Comparison of ENCODE assay signal across 38 cellular contexts in genomic region chr5:86951761-86952160, GRCh38.
"Had no signal": no experiment of that assay in that cellular context is flagged by ENCODE, and none has a peak within 500 bp of the region (broad histone marks: within the 10 kb centered on the region; RNA-seq: fewer than 3 reads in every experiment).

No MANE protein-coding gene starts in this region.

- H3K4me3 ChIP-seq: adrenal gland, body of pancreas, breast epithelium had no signal

- H3K27ac ChIP-seq: adrenal gland, body of pancreas, brain microvascular endothelial cell, breast epithelium, VCaP had no signal

- ATAC-seq: activated CD8-positive, alpha-beta T cell treated with anti-CD3 and anti-CD28 coated beads for 36 hours; activated naive CD4-positive, alpha-beta T cell treated with anti-CD3 and anti-CD28 coated beads, Interleukin-2, amount 50 U/mL, for 72 hours; activated T-cell treated with anti-CD3 and anti-CD28 coated beads, Interleukin-2, amount 50 U/mL, for 4 hours; activated T-cell treated with anti-CD3 and anti-CD28 coated beads, Interleukin-2, amount 50 U/mL, for 72 hours; activated T-helper 17 cell treated with anti-CD3 and anti-CD28 coated beads, Interleukin-2, amount 50 U/mL, for 72 hours; body of pancreas had no signal

- H3K36me3 ChIP-seq: adrenal gland, brain microvascular endothelial cell, breast epithelium had no signal

- H3K4me1 ChIP-seq: adrenal gland, body of pancreas, breast epithelium had no signal

- H3K27me3 Mint-ChIP-seq: activated B cell treated with CpG ODN at 0.5 μM for 24 hours had no signal

- H3K27ac Mint-ChIP-seq: activated B cell treated with CpG ODN at 0.5 μM for 24 hours; activated CD4-positive, alpha-beta memory T cell treated with anti-CD3 and anti-CD28 coated beads for 36 hours; activated CD4-positive, alpha-beta T cell treated with anti-CD3 and anti-CD28 coated beads, Interleukin-2, amount 10 ng/mL, durations not matched to agents 24 days and 14 days; activated CD8-positive, alpha-beta T cell treated with anti-CD3 and anti-CD28 coated beads for 36 hours; activated naive CD4-positive, alpha-beta T cell treated with anti-CD3 and anti-CD28 coated beads for 36 hours; activated naive CD4-positive, alpha-beta T cell treated with anti-CD3 and anti-CD28 coated beads, Interleukin-2, amount 50 U/mL, for 72 hours; activated naive CD8-positive, alpha-beta T cell treated with anti-CD3 and anti-CD28 coated beads for 36 hours; activated T-cell treated with anti-CD3 and anti-CD28 coated beads, Interleukin-2, amount 50 U/mL, for 72 hours; activated T-helper 1 cell treated with anti-CD3 and anti-CD28 coated beads, Interleukin-12 subunit alpha, Interleukin-12 subunit beta, Interleukin-2, Interleukin-4 antibody, amounts not matched to agents 30 ng/mL and 10 ng/mL and 1 ng/mL, durations not matched to agents 14 hours and 24 hours and 36 hours; activated T-helper 17 cell treated with anti-CD3 and anti-CD28 coated beads, Interleukin-2, amount 50 U/mL, for 72 hours; T-helper 1 cell treated with Interleukin-12 subunit alpha and Interleukin-12 subunit beta and Interleukin-4 antibody, amounts not matched to agents 30 μg/mL and 1 μg/mL, for 36 hours; T-helper 2 cell treated with Interferon-gamma antibody and Interleukin-4, amounts not matched to agents 5 μg/mL and 100 μg/mL, for 36 hours had no signal

- FAIRE-seq: astrocyte, TTC549 had no signal

- H3K4me1 Mint-ChIP-seq: activated B cell treated with CpG ODN at 0.5 μM for 24 hours; activated CD4-positive, alpha-beta T cell treated with anti-CD3 and anti-CD28 coated beads, Interleukin-2, amount 10 ng/mL, durations not matched to agents 24 days and 14 days; activated naive CD8-positive, alpha-beta T cell treated with anti-CD3 and anti-CD28 coated beads for 36 hours; activated T-helper 17 cell treated with anti-CD3 and anti-CD28 coated beads, Interleukin-2, amount 50 U/mL, for 72 hours; central memory CD8-positive, alpha-beta T cell had no signal

- DNase-seq: activated B cell treated with CpG ODN at 0.5 μM for 24 hours; activated CD4-positive, alpha-beta memory T cell treated with anti-CD3 and anti-CD28 coated beads for 36 hours; activated CD4-positive, alpha-beta T cell treated with anti-CD3 and anti-CD28 coated beads for 4 hours; activated CD4-positive, alpha-beta T cell treated with anti-CD3 and anti-CD28 coated beads, Interleukin-2, amount 10 ng/mL, durations not matched to agents 24 days and 14 days; activated CD4-positive, alpha-beta T cell treated with anti-CD3 and anti-CD28 coated beads, Interleukin-2, amount 50 U/mL, for 1 hour; activated CD4-positive, alpha-beta T cell treated with anti-CD3 and anti-CD28 coated beads, Interleukin-2, amount 50 U/mL, for 4 hours; activated CD4-positive, CD25-positive, alpha-beta regulatory T cell treated with anti-CD3 and anti-CD28 coated beads, Interleukin-2, amount 50 U/mL, for 72 hours; activated CD8-positive, alpha-beta memory T cell treated with anti-CD3 and anti-CD28 coated beads, Interleukin-2, amount 50 U/mL, for 4 hours; activated CD8-positive, alpha-beta T cell treated with anti-CD3 and anti-CD28 coated beads for 36 hours; activated effector memory CD4-positive, alpha-beta T cell treated with anti-CD3 and anti-CD28 coated beads, Interleukin-2, amount 50 U/mL, for 16 hours; activated gamma-delta T cell treated with Interleukin-2 at 50 U/mL for 16 hours; activated naive CD4-positive, alpha-beta T cell; activated naive CD4-positive, alpha-beta T cell treated with anti-CD3 and anti-CD28 coated beads for 36 hours; activated naive CD4-positive, alpha-beta T cell treated with anti-CD3 and anti-CD28 coated beads, Interleukin-2, amount 50 U/mL, for 16 hours; activated naive CD8-positive, alpha-beta T cell treated with anti-CD3 and anti-CD28 coated beads for 36 hours; activated T-cell treated with anti-CD3 and anti-CD28 coated beads for 4 hours; activated T-cell treated with anti-CD3 and anti-CD28 coated beads, Interleukin-2, amount 50 U/mL, for 1 hour; activated T-cell treated with anti-CD3 and anti-CD28 coated beads, Interleukin-2, amount 50 U/mL, for 4 hours; activated T-cell treated with anti-CD3 and anti-CD28 coated beads, Interleukin-2, amount 50 U/mL, for 72 hours; adrenal gland; amniotic stem cell; aorta; body of pancreas; brain microvascular endothelial cell; caudate nucleus; cerebellar nuclear complex; T-helper 2 cell; T-helper 9 cell had no signal

- H3K36me3 Mint-ChIP-seq: activated CD4-positive, alpha-beta memory T cell treated with anti-CD3 and anti-CD28 coated beads for 36 hours; activated naive CD4-positive, alpha-beta T cell treated with anti-CD3 and anti-CD28 coated beads, Interleukin-2, amount 50 U/mL, for 72 hours; activated naive CD8-positive, alpha-beta T cell treated with anti-CD3 and anti-CD28 coated beads for 36 hours had no signal

- H3K9me3 Mint-ChIP-seq: activated B cell treated with CpG ODN at 0.5 μM for 24 hours; activated CD4-positive, alpha-beta memory T cell treated with anti-CD3 and anti-CD28 coated beads for 36 hours; activated CD4-positive, alpha-beta T cell treated with anti-CD3 and anti-CD28 coated beads, Interleukin-2, amount 10 ng/mL, durations not matched to agents 24 days and 14 days; activated CD8-positive, alpha-beta T cell treated with anti-CD3 and anti-CD28 coated beads for 36 hours; activated naive CD4-positive, alpha-beta T cell treated with anti-CD3 and anti-CD28 coated beads for 36 hours; activated naive CD4-positive, alpha-beta T cell treated with anti-CD3 and anti-CD28 coated beads, Interleukin-2, amount 50 U/mL, for 72 hours; activated naive CD8-positive, alpha-beta T cell treated with anti-CD3 and anti-CD28 coated beads for 36 hours; activated T-cell treated with anti-CD3 and anti-CD28 coated beads, Interleukin-2, amount 50 U/mL, for 4 hours; activated T-cell treated with anti-CD3 and anti-CD28 coated beads, Interleukin-2, amount 50 U/mL, for 72 hours; activated T-helper 1 cell treated with anti-CD3 and anti-CD28 coated beads, Interleukin-12 subunit alpha, Interleukin-12 subunit beta, Interleukin-2, Interleukin-4 antibody, amounts not matched to agents 30 ng/mL and 10 ng/mL and 1 ng/mL, durations not matched to agents 14 hours and 24 hours and 36 hours; activated T-helper 17 cell treated with anti-CD3 and anti-CD28 coated beads, Interleukin-2, amount 50 U/mL, for 72 hours; central memory CD8-positive, alpha-beta T cell; T-helper 1 cell treated with Interleukin-12 subunit alpha and Interleukin-12 subunit beta and Interleukin-4 antibody, amounts not matched to agents 30 μg/mL and 1 μg/mL, for 36 hours; T-helper 2 cell treated with Interferon-gamma antibody and Interleukin-4, amounts not matched to agents 5 μg/mL and 100 μg/mL, for 36 hours had no signal

- H3K27me3 ChIP-seq: adrenal gland, body of pancreas, brain microvascular endothelial cell, breast epithelium had no signal

- H3K9me3 ChIP-seq: adrenal gland, body of pancreas, breast epithelium had no signal

- H3K4me3 Mint-ChIP-seq: activated B cell treated with CpG ODN at 0.5 μM for 24 hours; activated CD4-positive, alpha-beta memory T cell treated with anti-CD3 and anti-CD28 coated beads for 36 hours; activated CD4-positive, alpha-beta T cell treated with anti-CD3 and anti-CD28 coated beads, Interleukin-2, amount 10 ng/mL, durations not matched to agents 24 days and 14 days; activated CD8-positive, alpha-beta T cell treated with anti-CD3 and anti-CD28 coated beads for 36 hours; activated naive CD4-positive, alpha-beta T cell treated with anti-CD3 and anti-CD28 coated beads for 36 hours; activated naive CD8-positive, alpha-beta T cell treated with anti-CD3 and anti-CD28 coated beads for 36 hours; activated T-cell treated with anti-CD3 and anti-CD28 coated beads, Interleukin-2, amount 50 U/mL, for 4 hours; activated T-cell treated with anti-CD3 and anti-CD28 coated beads, Interleukin-2, amount 50 U/mL, for 72 hours; activated T-helper 1 cell treated with anti-CD3 and anti-CD28 coated beads, Interleukin-12 subunit alpha, Interleukin-12 subunit beta, Interleukin-2, Interleukin-4 antibody, amounts not matched to agents 30 ng/mL and 10 ng/mL and 1 ng/mL, durations not matched to agents 14 hours and 24 hours and 36 hours; activated T-helper 17 cell treated with anti-CD3 and anti-CD28 coated beads, Interleukin-2, amount 50 U/mL, for 72 hours; central memory CD8-positive, alpha-beta T cell; T-helper 1 cell treated with Interleukin-12 subunit alpha and Interleukin-12 subunit beta and Interleukin-4 antibody, amounts not matched to agents 30 μg/mL and 1 μg/mL, for 36 hours; T-helper 2 cell treated with Interferon-gamma antibody and Interleukin-4, amounts not matched to agents 5 μg/mL and 100 μg/mL, for 36 hours had no signal
